ENCODE assay signal across 12 cellular contexts in the genomic region with DNA sequence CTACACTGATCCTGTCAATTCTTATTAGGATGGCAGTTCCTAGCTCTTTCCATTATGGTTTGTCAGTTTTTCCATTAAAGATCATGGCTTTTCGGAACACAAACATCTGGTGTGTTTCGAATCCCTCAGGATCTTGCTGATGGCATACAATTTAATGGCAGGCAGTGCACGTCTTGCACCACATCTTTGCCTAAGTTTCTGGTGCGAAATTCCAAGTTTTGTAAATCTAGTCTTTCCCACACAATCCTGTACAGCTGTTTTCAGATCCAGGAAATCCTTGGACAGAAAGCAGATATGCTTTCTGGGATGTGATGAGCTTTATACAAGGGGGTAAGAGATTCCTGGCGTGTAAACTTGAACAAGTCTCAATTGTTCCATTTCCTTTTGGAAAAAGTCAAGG.
DNase-seq lines count a peak whose midpoint lies in the region; ATAC-seq and TF ChIP-seq lines count a peak whose summit lies in the region.
"Had no signal": no experiment of that assay in that cellular context is flagged by ENCODE, and none has a peak within 500 bp of the region (broad histone marks: within the 10 kb centered on the region; RNA-seq: fewer than 3 reads in every experiment).

No MANE protein-coding gene starts in this region.

- H2AFZ ChIP-seq in SU-DHL-6 (ENCODE audit: low read depth, low read length, severe bottlenecking) (peak overlapping the region; percentile 98), osteoblast (ENCODE audit: low read length) (no peak overlapping the region)

- TF ChIP-seq POLR2A in vagina (IDR thresholded peaks at IDR 0.05): no peak

- intact Hi-C loops in vagina (cut with DNase I): no loop called here

- no peaks in the 10 kb centered on the region for H3F3A ChIP-seq in SU-DHL-6 (ENCODE audit: insufficient read depth)

- H3K27me3 ChIP-seq in SU-DHL-6 (ENCODE audit: low read length) (no peaks in the 10 kb centered on the region), osteoblast (ENCODE audit: insufficient read depth, low read length) (no peaks in the 10 kb centered on the region), vagina (no peaks in the 10 kb centered on the region)
- H3K27me3 ChIP-seq: upper lobe of right lung had no signal

- H3K4me3 ChIP-seq in SU-DHL-6 (ENCODE audit: insufficient read depth, low read length, poor library complexity, severe bottlenecking) (no peak overlapping the region), fibroblast of villous mesenchyme (ENCODE audit: low read depth, low read length) (no peak overlapping the region), osteoblast (ENCODE audit: insufficient read depth, low read length) (no peak overlapping the region), vagina (no peak overlapping the region), coronary artery (no peak overlapping the region)
- H3K4me3 ChIP-seq: SK-N-MC, upper lobe of right lung had no signal

- 0 out of 2 replicates have a peak overlapping the region, but pooled peaks have one; percentile 42 for H3K9ac ChIP-seq in SU-DHL-6 (ENCODE audit: low read length)

- no peaks in the 10 kb centered on the region for H3K9me3 Mint-ChIP-seq in progenitor cell of endocrine pancreas (ENCODE audit: low read depth)
- H3K9me3 Mint-ChIP-seq: CD4-positive, alpha-beta memory T cell had no signal

- no peak for ATAC-seq in HG03460 (IDR thresholded peaks at IDR 0.05; ENCODE audit: unreplicated experiment)

- H3K9me3 ChIP-seq in SU-DHL-6 (ENCODE audit: insufficient read depth, low read length) (no peaks in the 10 kb centered on the region), osteoblast (ENCODE audit: low read depth, low read length) (no peaks in the 10 kb centered on the region), vagina (no peaks in the 10 kb centered on the region)
- H3K9me3 ChIP-seq: upper lobe of right lung had no signal

- no peaks in the 10 kb centered on the region for H3K79me2 ChIP-seq in SU-DHL-6 (ENCODE audit: insufficient read depth, low read length)
- no peaks in the 10 kb centered on the region for H3K79me2 ChIP-seq in osteoblast (ENCODE audit: insufficient read depth, low read length)

- no peaks in the 10 kb centered on the region for H3K36me3 Mint-ChIP-seq in progenitor cell of endocrine pancreas (ENCODE audit: insufficient read depth)
- H3K36me3 Mint-ChIP-seq: CD4-positive, alpha-beta memory T cell had no signal

- DNase-seq in fibroblast of villous mesenchyme (ENCODE audit: low read depth): peak; percentile 46
- no peak for DNase-seq in osteoblast (ENCODE audit: insufficient read length, low spot score, missing footprints)
- DNase-seq in vagina (ENCODE audit: extremely low spot score in 2 of 2): no peak
- no peak for DNase-seq in coronary artery (ENCODE audit: low spot score)
- no peak for DNase-seq in progenitor cell of endocrine pancreas (ENCODE audit: low spot score, unreplicated experiment)
- DNase-seq: activated CD8-positive, alpha-beta memory T cell treated with anti-CD3 and anti-CD28 coated beads for 24 hours; activated effector memory CD4-positive, alpha-beta T cell treated with Interleukin-2 at 50 U/mL for 16 hours; CD4-positive, alpha-beta memory T cell; upper lobe of right lung had no signal

- H3K4me1 ChIP-seq in osteoblast (ENCODE audit: insufficient read depth, low read length) (peaks cover 31% of the 10 kb centered on the region), vagina (no peaks in the 10 kb centered on the region)
- H3K4me1 ChIP-seq: upper lobe of right lung had no signal

- H3K36me3 ChIP-seq in SU-DHL-6 (ENCODE audit: low read length): no peaks in the 10 kb centered on the region
- H3K36me3 ChIP-seq in osteoblast (ENCODE audit: insufficient read depth, low read length): no peaks in the 10 kb centered on the region
- H3K36me3 ChIP-seq in vagina: no peaks in the 10 kb centered on the region
- H3K36me3 ChIP-seq: upper lobe of right lung had no signal

- H3K4me2 ChIP-seq in SU-DHL-6 (ENCODE audit: low read depth, low read length, poor library complexity, severe bottlenecking) (peak overlapping the region; percentile 33), osteoblast (ENCODE audit: insufficient read depth, low read length) (peak overlapping the region; percentile 47)

- H3K4me1 Mint-ChIP-seq in progenitor cell of endocrine pancreas (ENCODE audit: low read depth): no peaks in the 10 kb centered on the region
- H3K4me1 Mint-ChIP-seq: CD4-positive, alpha-beta memory T cell had no signal

- H4K20me1 ChIP-seq in SU-DHL-6 (ENCODE audit: low read depth, low read length): no peaks in the 10 kb centered on the region
- H4K20me1 ChIP-seq in osteoblast (ENCODE audit: insufficient read depth, low read length): no peaks in the 10 kb centered on the region

- TF ChIP-seq CTCF in SU-DHL-6 (IDR thresholded peaks at IDR 0.05; ENCODE audit: insufficient read depth, low read length, poor library complexity, severe bottlenecking) (no peak), fibroblast of villous mesenchyme (IDR thresholded peaks at IDR 0.05; ENCODE audit: insufficient read depth, low read depth, low read length) (no peak), osteoblast (IDR thresholded peaks at IDR 0.05; ENCODE audit: extremely low read depth, low read depth, low read length) (no peak), vagina (IDR thresholded peaks at IDR 0.05) (no peak), coronary artery (IDR thresholded peaks at IDR 0.05) (no peak), progenitor cell of endocrine pancreas (IDR thresholded peaks at IDR 0.05; ENCODE audit: unreplicated experiment) (no peak)

- no peak overlapping the region for H3K4me3 Mint-ChIP-seq in progenitor cell of endocrine pancreas (ENCODE audit: low read depth)
- H3K4me3 Mint-ChIP-seq: CD4-positive, alpha-beta memory T cell had no signal

- H3K27ac Mint-ChIP-seq in progenitor cell of endocrine pancreas: no peak overlapping the region
- H3K27ac Mint-ChIP-seq: CD4-positive, alpha-beta memory T cell had no signal

- no peaks in the 10 kb centered on the region for H3K27me3 Mint-ChIP-seq in progenitor cell of endocrine pancreas

- no peak overlapping the region for H3K27ac ChIP-seq in SU-DHL-6 (ENCODE audit: low read depth, low read length)
- H3K27ac ChIP-seq in osteoblast (ENCODE audit: low read depth, low read length): no peak overlapping the region
- peak overlapping the region; percentile 63 for H3K27ac ChIP-seq in vagina
- H3K27ac ChIP-seq in coronary artery: peak overlapping the region in 1 of 2 donors; percentile 60
- H3K27ac ChIP-seq: SK-N-MC, upper lobe of right lung had no signal

- no peaks in the 10 kb centered on the region for H3K9me2 ChIP-seq in SU-DHL-6 (replicated peaks; ENCODE audit: insufficient read depth, low read length)
